ENCODE assay signal across 20 cellular contexts in genomic region chr6:35435075-35435837, GRCh38. TPM values are rescaled to one million over a fixed set of nuclear protein-coding genes. Genes with fewer than 3 reads are reported as not detected.
A peak's percentile ranks its signal among the peaks of the same experiment; 100 is the strongest.
DNase-seq lines count a peak whose midpoint lies in the region; ATAC-seq and TF ChIP-seq lines count a peak whose summit lies in the region.
"Had no signal": no experiment of that assay in that cellular context is flagged by ENCODE, and none has a peak within 500 bp of the region (broad histone marks: within the 10 kb centered on the region; RNA-seq: fewer than 3 reads in every experiment).

No MANE protein-coding gene starts in this region.

- H3K79me1 ChIP-seq in IMR-90 (ENCODE audit: low read depth in 1 of 2, low read length in 2 of 2), result no peaks in the 10 kb centered on the region

- no CpG with 5 or more reads among the region's 16 CpGs for WGBS in IMR-90 (ENCODE audit: extremely low coverage in 2 of 2, insufficient read length in 1 of 2), 2 experiments

- H3K36me3 ChIP-seq in IMR-90 (ENCODE audit: control insufficient read depth, insufficient read depth, low read length), result no peaks in the 10 kb centered on the region
- H3K36me3 ChIP-seq in naive thymus-derived CD4-positive, alpha-beta T cell (ENCODE audit: control insufficient read depth in 2 of 3, insufficient read depth in 3 of 3, low read length in 3 of 3), result no peaks in the 10 kb centered on the region
- H3K36me3 ChIP-seq: tibial nerve had no signal

- no peak overlapping the region for H2BK5ac ChIP-seq in IMR-90 (ENCODE audit: low read depth, low read length, poor library complexity, severe bottlenecking)

- BruUV-seq in IMR-90 (replicated peaks; lab: Mats Ljungman, UMichigan) (no TSS peak), MCF 10A (replicated peaks; lab: Mats Ljungman, UMichigan) (no TSS peak)

- POLR2A ChIA-PET in CD4-positive, alpha-beta T cell (lab: Charles Lee), result interaction anchor here (0.6 kb wide), 1 partner anchor 19 kb away, joined by 3 read pairs; no protein-coding TSS in a partner anchor
- POLR2A ChIA-PET in IMR-90 (lab: Charles Lee; ENCODE audit: unreplicated experiment), result no interaction called here
- POLR2A ChIA-PET in naive thymus-derived CD4-positive, alpha-beta T cell (lab: Charles Lee), result interaction anchor here (1.6 kb wide), 1 partner anchor 33 kb away, joined by 3 read pairs; the partner anchor contains the start of gene RPL10A
- POLR2A ChIA-PET in MCF 10A (lab: Yijun Ruan, JAX), result interaction anchor here (1.8 kb wide), 1 partner anchor 92 kb away, joined by 3 read pairs; no protein-coding TSS in a partner anchor

- no peak overlapping the region; the same call in 1 of the 2 replicates for H3K14ac ChIP-seq in IMR-90 (replicated peaks; ENCODE audit: low read depth, low read length)

- no peaks in the 10 kb centered on the region for H4K20me1 ChIP-seq in IMR-90 (ENCODE audit: insufficient read depth, low read length)

- peak overlapping the region in 1 of 2 experiments; percentile 40; a peak in 2 of 4 replicates for H4K8ac ChIP-seq in IMR-90 (ENCODE audit: low read depth in 2 of 2, low read length in 2 of 2)

- ATAC-seq in CD4-positive, alpha-beta T cell (ENCODE audit: poor library complexity), result no peak
- ATAC-seq in IMR-90 (ENCODE audit: low read depth), result no peak
- ATAC-seq in naive thymus-derived CD4-positive, alpha-beta T cell, result peak; percentile 6
- no peak for ATAC-seq in HG02970 (IDR thresholded peaks at IDR 0.05; ENCODE audit: low FRiP score, unreplicated experiment)
- ATAC-seq: PC-3; stimulated activated naive B cell treated with anti-CD40 and anti-IgM and Interleukin-4, amounts not matched to agents 10 μg/mL and 1 μg/mL and 100 μg/mL, for 72 hours had no signal

- H3K36me3 Mint-ChIP-seq in CD4-positive, alpha-beta T cell (ENCODE audit: low read depth), result no peaks in the 10 kb centered on the region
- H3K36me3 Mint-ChIP-seq in naive thymus-derived CD4-positive, alpha-beta T cell, result no peaks in the 10 kb centered on the region
- H3K36me3 Mint-ChIP-seq in MCF 10A (ENCODE audit: insufficient read depth, unreplicated experiment), result no peaks in the 10 kb centered on the region

- no peak for TF ChIP-seq POLR2A in IMR-90 (IDR thresholded peaks at IDR 0.05; ENCODE audit: low read depth, low read length)

- H4K91ac ChIP-seq in IMR-90 (ENCODE audit: insufficient read depth, low read depth, low read length), result peak overlapping the region; percentile 32

- in situ Hi-C loops in IMR-90 (cut with MboI; ENCODE audit: low sequenced_read_pairs), result no loop called here

- peak overlapping the region; percentile 71; the same call in 1 of the 3 replicates for H2BK15ac ChIP-seq in IMR-90 (ENCODE audit: low read depth, low read length)

- H3K27me3 ChIP-seq in CD4-positive, alpha-beta T cell (ENCODE audit: control insufficient read depth, insufficient read depth, low read length), result no peaks in the 10 kb centered on the region
- no peaks in the 10 kb centered on the region for H3K27me3 ChIP-seq in IMR-90 (ENCODE audit: control insufficient read depth, insufficient read depth, low read length)
- no peaks in the 10 kb centered on the region for H3K27me3 ChIP-seq in naive thymus-derived CD4-positive, alpha-beta T cell (ENCODE audit: control insufficient read depth in 2 of 2, insufficient read depth in 2 of 2, low read length in 2 of 2)
- H3K27me3 ChIP-seq: tibial nerve had no signal

- peak overlapping the region; percentile 56 for H2BK120ac ChIP-seq in IMR-90 (ENCODE audit: low read depth, low read length)

- peak overlapping the region; percentile 61 for H2AFZ ChIP-seq in IMR-90 (replicated peaks; ENCODE audit: low read length, poor library complexity)

- no peak overlapping the region for H3K56ac ChIP-seq in IMR-90 (ENCODE audit: extremely low read depth, insufficient read depth, low read length)

- no peaks in the 10 kb centered on the region for H3K27me3 Mint-ChIP-seq in CD4-positive, alpha-beta T cell
- no peaks in the 10 kb centered on the region for H3K27me3 Mint-ChIP-seq in naive thymus-derived CD4-positive, alpha-beta T cell
- H3K27me3 Mint-ChIP-seq in MCF 10A (ENCODE audit: insufficient read depth, unreplicated experiment), result no peaks in the 10 kb centered on the region
- H3K27me3 Mint-ChIP-seq: stimulated activated naive B cell treated with anti-CD40 and anti-IgM and Interleukin-4, amounts not matched to agents 10 μg/mL and 1 μg/mL and 100 μg/mL, for 72 hours had no signal

- H3K18ac ChIP-seq in IMR-90 (ENCODE audit: low read depth, low read length), result no peak overlapping the region

- H3K9me3 Mint-ChIP-seq in CD4-positive, alpha-beta T cell, result no peaks in the 10 kb centered on the region
- H3K9me3 Mint-ChIP-seq in naive thymus-derived CD4-positive, alpha-beta T cell, result peaks cover 0 to 4% (median 0%) of the 10 kb centered on the region in 11 donors
- H3K9me3 Mint-ChIP-seq in MCF 10A (ENCODE audit: unreplicated experiment), result no peaks in the 10 kb centered on the region

- H3K4ac ChIP-seq in IMR-90 (ENCODE audit: low read depth, low read length), result peak overlapping the region; percentile 68

- H3K9me1 ChIP-seq in IMR-90 (ENCODE audit: insufficient read depth, low read length), result peaks cover 3% of the 10 kb centered on the region

- H2BK20ac ChIP-seq in IMR-90 (ENCODE audit: low read depth, low read length), result peak overlapping the region; percentile 49

- H3K4me1 Mint-ChIP-seq in CD4-positive, alpha-beta T cell (ENCODE audit: low read depth), result no peaks in the 10 kb centered on the region
- no peaks in the 10 kb centered on the region for H3K4me1 Mint-ChIP-seq in naive thymus-derived CD4-positive, alpha-beta T cell
- no peaks in the 10 kb centered on the region for H3K4me1 Mint-ChIP-seq in MCF 10A (ENCODE audit: insufficient read depth, unreplicated experiment)
- H3K4me1 Mint-ChIP-seq: stimulated activated naive B cell treated with anti-CD40 and anti-IgM and Interleukin-4, amounts not matched to agents 10 μg/mL and 1 μg/mL and 100 μg/mL, for 72 hours had no signal

- intact Hi-C loops in CD4-positive, alpha-beta T cell (cut with DNase I, micrococcal nuclease), result no loop called here
- intact Hi-C loops in IMR-90 (cut with micrococcal nuclease) (no loop called here), MCF 10A (cut with micrococcal nuclease) (no loop called here)
- intact Hi-C loops in naive thymus-derived CD4-positive, alpha-beta T cell (cut with micrococcal nuclease), result no loop called here

- no peak overlapping the region for H3K4me3 Mint-ChIP-seq in CD4-positive, alpha-beta T cell
- no peak overlapping the region for H3K4me3 Mint-ChIP-seq in naive thymus-derived CD4-positive, alpha-beta T cell
- no peak overlapping the region for H3K4me3 Mint-ChIP-seq in MCF 10A (ENCODE audit: unreplicated experiment)
- H3K4me3 Mint-ChIP-seq: nephron progenitor cell; stimulated activated naive B cell treated with anti-CD40 and anti-IgM and Interleukin-4, amounts not matched to agents 10 μg/mL and 1 μg/mL and 100 μg/mL, for 72 hours had no signal

- no peak overlapping the region for H3K23ac ChIP-seq in IMR-90 (ENCODE audit: low read depth, low read length)

- H2AK5ac ChIP-seq in IMR-90 (ENCODE audit: low read depth, low read length), result peak overlapping the region; percentile 43

- H3K9ac ChIP-seq in IMR-90 (ENCODE audit: low read depth, low read length), result no peak overlapping the region

- peak overlapping the region; percentile 33 for H3K27ac Mint-ChIP-seq in CD4-positive, alpha-beta T cell
- H3K27ac Mint-ChIP-seq in naive thymus-derived CD4-positive, alpha-beta T cell, result peak overlapping the region in 1 of 9 donors; percentile 60
- H3K27ac Mint-ChIP-seq in MCF 10A (ENCODE audit: low read depth, unreplicated experiment), result no peak overlapping the region
- H3K27ac Mint-ChIP-seq: nephron progenitor cell; stimulated activated naive B cell treated with anti-CD40 and anti-IgM and Interleukin-4, amounts not matched to agents 10 μg/mL and 1 μg/mL and 100 μg/mL, for 72 hours had no signal

- H3K4me1 ChIP-seq in IMR-90 (ENCODE audit: control insufficient read depth, insufficient read depth, low read length), result peaks cover 3% of the 10 kb centered on the region; the same call in 1 of the 2 replicates
- H3K4me1 ChIP-seq in naive thymus-derived CD4-positive, alpha-beta T cell (ENCODE audit: control insufficient read depth in 2 of 2, insufficient read depth in 2 of 2, low read length in 2 of 2), result no peaks in the 10 kb centered on the region
- H3K4me1 ChIP-seq: tibial nerve had no signal

- no peak overlapping the region for H3K4me3 ChIP-seq in IMR-90 (ENCODE audit: insufficient read depth, low read depth, low read length)
- H3K4me3 ChIP-seq in naive thymus-derived CD4-positive, alpha-beta T cell (ENCODE audit: low read length), result no peak overlapping the region
- H3K4me3 ChIP-seq: tibial nerve had no signal

- peaks cover 1% of the 10 kb centered on the region for H3K9me3 ChIP-seq in CD4-positive, alpha-beta T cell (ENCODE audit: control insufficient read depth, low read length)
- no peaks in the 10 kb centered on the region for H3K9me3 ChIP-seq in IMR-90 (ENCODE audit: control insufficient read depth, insufficient read depth, low read length)
- peaks cover 0 to under 1% (median 0%) of the 10 kb centered on the region in 3 experiments for H3K9me3 ChIP-seq in naive thymus-derived CD4-positive, alpha-beta T cell (ENCODE audit: control insufficient read depth in 2 of 3, low read length in 3 of 3)

- TF ChIP-seq RAD21 in IMR-90 (IDR thresholded peaks at IDR 0.05; ENCODE audit: low read length), result no peak

- H3K27ac ChIP-seq in CD4-positive, alpha-beta T cell (ENCODE audit: low read depth, low read length), result no peak overlapping the region
- H3K27ac ChIP-seq in IMR-90 (ENCODE audit: insufficient read depth, low read length), result no peak overlapping the region
- H3K27ac ChIP-seq in naive thymus-derived CD4-positive, alpha-beta T cell (ENCODE audit: low read depth, low read length), result no peak overlapping the region
- H3K27ac ChIP-seq: tibial nerve had no signal

- no peak overlapping the region for H3K4me2 ChIP-seq in IMR-90 (ENCODE audit: low read depth, low read length)

- H2AK9ac ChIP-seq in IMR-90 (replicated peaks; ENCODE audit: low read depth, low read length, poor library complexity), result peak overlapping the region; percentile 44

- no peak for TF ChIP-seq CTCF in CD4-positive, alpha-beta T cell (IDR thresholded peaks at IDR 0.05)
- no peak for TF ChIP-seq CTCF in IMR-90 (conservative IDR thresholded peaks at IDR 0.05; ENCODE audit: low read depth, low read length)
- no peak for TF ChIP-seq CTCF in MCF 10A (IDR thresholded peaks at IDR 0.05; ENCODE audit: unreplicated experiment)

- dilution Hi-C loops in IMR-90 (cut with HindIII; ENCODE audit: low sequenced_read_pairs, unreplicated experiment), result no loop called here

- H4K5ac ChIP-seq in IMR-90 (ENCODE audit: low read depth, low read length), result 0 out of 2 replicates have a peak overlapping the region, but pooled peaks have one; percentile 16

- CTCF ChIA-PET in CD4-positive, alpha-beta T cell (lab: Charles Lee), result no interaction called here
- CTCF ChIA-PET in IMR-90 (lab: Yijun Ruan, JAX) (no interaction called here), MCF 10A (lab: Yijun Ruan, JAX) (interaction anchor here (0.6 to 0.7 kb wide), 3 partner anchors 93 to 212 kb away, joined by 3 to 4 read pairs (median 3); partner anchors contain the start of gene PPARD)
- CTCF ChIA-PET in naive thymus-derived CD4-positive, alpha-beta T cell (lab: Charles Lee), result no interaction called here

- no peak for DNase-seq in CD4-positive, alpha-beta T cell
- DNase-seq in IMR-90 (no peak), cerebellum (ENCODE audit: low spot score) (peak; percentile 37), MCF 10A (ENCODE audit: unreplicated experiment) (no peak), NCI-H1092 (lab: John Stamatoyannopoulos, UW) (no peak), NCI-H226 (no peak)
- DNase-seq in naive thymus-derived CD4-positive, alpha-beta T cell, result no peak
- DNase-seq: ACHN; activated CD4-positive, alpha-beta T cell treated with anti-CD3 and anti-CD28 coated beads for 48 hours; activated naive CD4-positive, alpha-beta T cell treated with Interleukin-2 at 50 U/mL for 16 hours; aorta; DND-41; head of caudate nucleus; NCI-H2081; nephron progenitor cell; PC-3; stimulated activated CD4-positive, alpha-beta T cell treated with anti-CD3 and anti-CD28 coated beads, Interleukin-15, amount 100 ng/mL, for 24 hours; stimulated activated naive B cell treated with anti-CD40 and anti-IgM and Interleukin-4, amounts not matched to agents 10 μg/mL and 1 μg/mL and 100 μg/mL, for 72 hours had no signal

RNA-seq across cellular contexts. Expression of gene FANCE, which starts 16.9 kb away (rescaled TPM):
- total RNA-seq in CD4-positive, alpha-beta T cell, result 1 to 10 TPM; 1.6 to 1.7 TPM
- total RNA-seq in IMR-90 (2012; rRNA removed) (7.5 and 9.1 TPM in 2 replicates), cerebellum (6.9 TPM), MCF 10A (2022) (12.3 and 13.3 TPM in 2 replicates)
- 6.8 and 7.1 TPM in 2 replicates for polyA plus RNA-seq in IMR-90 (2012; rRNA removed)
- 4.5 and 6.8 TPM in 2 replicates for polyA plus RNA-seq in IMR-90 (2012; cell fraction: cytosol; rRNA removed)
- polyA plus RNA-seq in IMR-90 (2012; cell fraction: nucleus; rRNA removed; ENCODE audit: low replicate concordance), result 5.0 and 6.6 TPM in 2 replicates
- total RNA-seq in naive thymus-derived CD4-positive, alpha-beta T cell, result 10 to 100 TPM in 1 of 5 experiments, 1 to 10 TPM in 4; 3.1 to 12.0 (median 6.4) TPM
- 1 to 10 TPM; 3.4 to 7.5 TPM for polyA plus RNA-seq in naive thymus-derived CD4-positive, alpha-beta T cell

RNA-seq across cellular contexts. Expression of gene RPL10A, which starts 32.9 kb away (rescaled TPM):
- total RNA-seq in CD4-positive, alpha-beta T cell, result 1,000 to 10,000 TPM; 2,453 to 2,464 TPM
- 1,746 and 2,310 TPM in 2 replicates for total RNA-seq in IMR-90 (2012; rRNA removed)
- 3,153 and 3,261 TPM in 2 replicates for polyA plus RNA-seq in IMR-90 (2012; rRNA removed)
- 1,705 and 1,838 TPM in 2 replicates for polyA plus RNA-seq in IMR-90 (2012; cell fraction: cytosol; rRNA removed)
- polyA plus RNA-seq in IMR-90 (2012; cell fraction: nucleus; rRNA removed; ENCODE audit: low replicate concordance), result 1,133 and 1,323 TPM in 2 replicates
- 907 TPM for total RNA-seq in cerebellum
- 1,000 to 10,000 TPM; 1,380 to 2,381 (median 2,302) TPM for total RNA-seq in naive thymus-derived CD4-positive, alpha-beta T cell
- polyA plus RNA-seq in naive thymus-derived CD4-positive, alpha-beta T cell, result 1,000 to 10,000 TPM; 1,203 to 1,279 TPM
- total RNA-seq in MCF 10A (2022), result 2,403 and 2,457 TPM in 2 replicates
